Comparison of ENCODE assay signal across 1 cellular context in genomic region chr13:113491418-113491883, GRCh38.
A peak's percentile ranks its signal among the peaks of the same experiment; 100 is the strongest.
TF ChIP-seq lines count a peak whose summit lies in the region.

No MANE protein-coding gene starts in this region.

TF ChIP-seq in H1, 55 proteins besides CTCF, POLR2A, EP300 and RAD21:
- TF ChIP-seq SAP30 (IDR thresholded peaks at IDR 0.05; ENCODE audit: insufficient read depth, insufficient replicate concordance, low read length) (peak; percentile 59), KDM1A (IDR thresholded peaks at IDR 0.05; ENCODE audit: borderline replicate concordance, low read length) (0 out of 2 replicates have a peak, but pooled peaks have one; percentile 40), E2F6 (IDR thresholded peaks at IDR 0.05) (no peak), TBP (IDR thresholded peaks at IDR 0.05; ENCODE audit: low read depth, low read length) (no peak), SP2 (IDR thresholded peaks at IDR 0.05; ENCODE audit: low read length) (no peak), YY1 (IDR thresholded peaks at IDR 0.05; ENCODE audit: low read depth, low read length) (no peak), SUZ12 (IDR thresholded peaks at IDR 0.05; ENCODE audit: low read length) (no peak), CHD2 (IDR thresholded peaks at IDR 0.05; ENCODE audit: low read length) (no peak), RBBP5 (IDR thresholded peaks at IDR 0.05; ENCODE audit: borderline replicate concordance, low read depth, low read length) (no peak), CTBP2 (IDR thresholded peaks at IDR 0.05; ENCODE audit: borderline replicate concordance, insufficient read depth, insufficient read length, low read length) (peak; percentile 23), CHD1 (IDR thresholded peaks at IDR 0.05; ENCODE audit: low read depth, low read length) (no peak), CBX8 (IDR thresholded peaks at IDR 0.05; ENCODE audit: borderline replicate concordance, low read depth, low read length) (no peak), MAX (IDR thresholded peaks at IDR 0.05) (no peak), SIN3A (conservative IDR thresholded peaks at IDR 0.05 in 1 of 2, IDR thresholded peaks at IDR 0.05 in 1 of 2; ENCODE audit: low read depth in 1 of 2, low read length in 2 of 2) (no peak), SRF (IDR thresholded peaks at IDR 0.05; ENCODE audit: low read depth, low read length) (no peak), JUND (IDR thresholded peaks at IDR 0.05; ENCODE audit: low read length) (no peak), RFX5 (IDR thresholded peaks at IDR 0.05; ENCODE audit: borderline replicate concordance, low read depth, low read length) (no peak), ATF2 (IDR thresholded peaks at IDR 0.05; ENCODE audit: low read length) (no peak), EGR1 (IDR thresholded peaks at IDR 0.05; ENCODE audit: borderline replicate concordance, low read depth, low read length) (no peak), FOSL1 (IDR thresholded peaks at IDR 0.05; ENCODE audit: insufficient read depth, low read depth, low read length) (no peak), GTF2F1 (IDR thresholded peaks at IDR 0.05; ENCODE audit: borderline replicate concordance, low read depth, low read length) (no peak), SIX5 (IDR thresholded peaks at IDR 0.05; ENCODE audit: low read depth, low read length) (no peak), CBX5 (IDR thresholded peaks at IDR 0.05; ENCODE audit: low read depth, low read length) (no peak), NRF1 (IDR thresholded peaks at IDR 0.05; ENCODE audit: low read depth, low read length) (no peak), SP4 (IDR thresholded peaks at IDR 0.05; ENCODE audit: low read length) (no peak), TCF12 (IDR thresholded peaks at IDR 0.05; ENCODE audit: low read depth, low read length) (no peak), ASH2L (IDR thresholded peaks at IDR 0.05; ENCODE audit: low read length) (peak; percentile 90), CEBPB (IDR thresholded peaks at IDR 0.05; ENCODE audit: low read depth, low read length) (no peak), JUN (IDR thresholded peaks at IDR 0.05; ENCODE audit: low read depth, low read length) (no peak), POLR2AphosphoS5 (IDR thresholded peaks at IDR 0.05; ENCODE audit: low read depth, low read length) (no peak), MAFK (IDR thresholded peaks at IDR 0.05; ENCODE audit: low read depth, low read length) (no peak)
